Comparison of ENCODE assay signal across 9 cellular contexts in the genomic region with DNA sequence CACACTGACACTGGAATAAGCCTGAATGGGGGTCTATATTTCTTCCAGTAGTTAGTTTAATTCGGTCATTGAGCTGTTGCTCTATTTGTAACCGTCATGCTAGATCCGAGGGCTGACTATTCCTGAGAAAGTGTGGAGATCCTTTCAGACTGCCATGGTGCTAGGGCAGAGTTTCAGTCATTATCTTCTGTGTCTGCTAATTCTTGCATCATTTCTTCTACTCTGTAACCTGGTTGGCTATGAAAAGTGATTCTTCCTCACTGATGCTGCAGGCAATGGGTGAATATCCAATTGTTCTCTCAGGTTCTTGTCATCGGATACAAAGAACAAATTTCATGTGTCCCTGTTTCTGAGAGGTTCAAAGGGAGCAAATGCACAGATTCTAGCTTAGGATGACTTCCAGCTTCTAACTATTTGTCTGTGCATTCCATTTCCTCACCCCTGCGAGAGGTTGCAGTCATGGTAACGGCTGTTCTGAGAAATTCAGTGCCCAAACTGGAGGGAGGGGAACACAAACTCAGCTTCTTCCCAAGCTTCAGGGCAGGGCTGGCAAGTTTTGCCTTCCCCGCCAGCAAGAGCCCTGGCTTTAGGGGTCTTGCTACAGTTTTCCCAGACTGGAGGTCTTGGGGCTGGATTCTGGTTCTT. TPM values are rescaled to one million over a fixed set of nuclear protein-coding genes. Genes with fewer than 3 reads are reported as not detected.
DNase-seq lines count a peak whose midpoint lies in the region; ATAC-seq, FAIRE-seq and TF ChIP-seq lines count a peak whose summit lies in the region.
"Had no signal": no experiment of that assay in that cellular context is flagged by ENCODE, and none has a peak within 500 bp of the region (broad histone marks: within the 10 kb centered on the region; RNA-seq: fewer than 3 reads in every experiment).

No MANE protein-coding gene starts in this region.

- TF ChIP-seq RAD21 in K562 (CRISPR knock-in tag; conservative IDR thresholded peaks at IDR 0.05 in 1 of 2, IDR thresholded peaks at IDR 0.05 in 1 of 2) = no peak

- H3K4me1 Mint-ChIP-seq in activated naive CD4-positive, alpha-beta T cell treated with anti-CD3 and anti-CD28 coated beads, Interleukin-2, amount 50 U/mL, for 24 hours = peaks cover 44% of the 10 kb centered on the region

- BruUV-seq in K562 (replicated peaks; lab: Mats Ljungman, UMichigan) = no TSS peak

- no peaks in the 10 kb centered on the region for H3K36me3 ChIP-seq in K562 (ENCODE audit: control insufficient read depth, insufficient read depth, low read length)
- H3K36me3 ChIP-seq in left lung = peaks cover 0 to 20% of the 10 kb centered on the region in 2 donors
- peaks cover 0 to 37% (median 9%) of the 10 kb centered on the region in 4 donors for H3K36me3 ChIP-seq in upper lobe of left lung
- H3K36me3 ChIP-seq: BE2C had no signal

- H3K79me2 ChIP-seq in K562 (ENCODE audit: control insufficient read depth, insufficient read depth, low read length) = no peaks in the 10 kb centered on the region

- no peaks in the 10 kb centered on the region for H3K9me3 Mint-ChIP-seq in activated naive CD4-positive, alpha-beta T cell treated with anti-CD3 and anti-CD28 coated beads, Interleukin-2, amount 50 U/mL, for 24 hours

- peaks cover 2% of the 10 kb centered on the region for H3K36me3 Mint-ChIP-seq in activated naive CD4-positive, alpha-beta T cell treated with anti-CD3 and anti-CD28 coated beads, Interleukin-2, amount 50 U/mL, for 24 hours

- no peak for FAIRE-seq in K562 (lab: Jason Lieb, UNC)

- TF ChIP-seq POLR2A in K562 (conservative IDR thresholded peaks at IDR 0.05) (no peak), upper lobe of left lung (IDR thresholded peaks at IDR 0.05) (no peak)

- CTCF ChIA-PET in K562 (lab: Yijun Ruan, JAX; ENCODE audit: low intra/inter-chr PET ratio) = no interaction called here

- no peaks in the 10 kb centered on the region for H3K27me3 Mint-ChIP-seq in activated naive CD4-positive, alpha-beta T cell treated with anti-CD3 and anti-CD28 coated beads, Interleukin-2, amount 50 U/mL, for 24 hours

- no peak overlapping the region for H3K9ac ChIP-seq in K562 (ENCODE audit: insufficient read depth in 1 of 2, low read depth in 2 of 2, low read length in 2 of 2)

- no peaks in the 10 kb centered on the region for H4K20me1 ChIP-seq in K562 (replicated peaks; ENCODE audit: control insufficient read depth, insufficient read depth, low read length)

- H3K27ac ChIP-seq in K562 (ENCODE audit: extremely low read depth, low read depth, low read length) = no peak overlapping the region
- H3K27ac ChIP-seq in left lung = peak overlapping the region; percentile 56 to 69
- peak overlapping the region; percentile 27 to 77 (median 61) for H3K27ac ChIP-seq in upper lobe of left lung

- intact Hi-C loops in K562 (cut with micrococcal nuclease) (no loop called here), left lung (cut with DNase I) (no loop called here)

- in situ Hi-C loops in K562 (cut with MboI) = no loop called here

- POLR2A ChIA-PET in K562 (lab: Yijun Ruan, JAX) = no interaction called here

- TF ChIP-seq CTCF in K562 (IDR thresholded peaks at IDR 0.05 in 2 of 3, conservative IDR thresholded peaks at IDR 0.05 in 1 of 3; ENCODE audit: insufficient read depth in 2 of 3, low read depth in 1 of 3, low read length in 3 of 3) (no peak), left lung (IDR thresholded peaks at IDR 0.05) (no peak), upper lobe of left lung (IDR thresholded peaks at IDR 0.05) (no peak)

- H3K4me3 ChIP-seq in K562 (no peak overlapping the region), left lung (no peak overlapping the region), upper lobe of left lung (peak overlapping the region in 1 of 4 donors; percentile 21)

- H3K27me3 ChIP-seq in K562 (ENCODE audit: control insufficient read depth in 2 of 2, insufficient read depth in 2 of 2, low read length in 2 of 2) (no peaks in the 10 kb centered on the region), left lung (no peaks in the 10 kb centered on the region), upper lobe of left lung (no peaks in the 10 kb centered on the region)
- H3K27me3 ChIP-seq: BE2C had no signal

- 0% methylated on average over 7 of the region's 7 CpGs for WGBS in K562 (ENCODE audit: insufficient coverage, low coverage, missing lambda C conversion rate)
- WGBS in upper lobe of left lung, 2 donors = 55 to 57% methylated on average over 7 of the region's 7 CpGs

- H3K9me3 ChIP-seq in K562 (replicated peaks; ENCODE audit: control insufficient read depth, insufficient read depth, low read depth, low read length) (no peaks in the 10 kb centered on the region), left lung (no peaks in the 10 kb centered on the region), upper lobe of left lung (no peaks in the 10 kb centered on the region)
- H3K9me3 ChIP-seq: BE2C had no signal

- no peak for TF ChIP-seq EP300 in K562 (IDR thresholded peaks at IDR 0.05; ENCODE audit: low read length)
- TF ChIP-seq EP300 in upper lobe of left lung (IDR thresholded peaks at IDR 0.05) = no peak

- ATAC-seq in K562 = no peak
- peak; percentile 24 for ATAC-seq in left lung
- ATAC-seq in upper lobe of left lung (ENCODE audit: low FRiP score in 2 of 2) = no peak

- no peak for DNase-seq in activated naive CD4-positive, alpha-beta T cell (lab: John Stamatoyannopoulos, UW)
- DNase-seq in K562 (ENCODE audit: extremely low read depth in 1 of 4, low spot score in 3 of 4) = no peak
- DNase-seq in left lung = no peak
- no peak for DNase-seq in upper lobe of left lung
- DNase-seq in SK-N-DZ (ENCODE audit: low spot score) = no peak
- no peak for DNase-seq in COR-L47 (lab: John Stamatoyannopoulos, UW)
- no peak for DNase-seq in cerebellar cortex (ENCODE audit: low spot score)
- DNase-seq: BE2C had no signal

- no peaks in the 10 kb centered on the region for H3K9me1 ChIP-seq in K562 (ENCODE audit: control insufficient read depth, insufficient read depth, low read length)

- H3K4me2 ChIP-seq in K562 (ENCODE audit: insufficient read depth, low read length) = no peak overlapping the region

- no peak overlapping the region for H2AFZ ChIP-seq in K562 (ENCODE audit: low read depth, low read length)

- peak overlapping the region; percentile 38 for H3K4me3 Mint-ChIP-seq in activated naive CD4-positive, alpha-beta T cell treated with anti-CD3 and anti-CD28 coated beads, Interleukin-2, amount 50 U/mL, for 24 hours

- H3K27ac Mint-ChIP-seq in activated naive CD4-positive, alpha-beta T cell treated with anti-CD3 and anti-CD28 coated beads, Interleukin-2, amount 50 U/mL, for 24 hours = peak overlapping the region; percentile 67

- no peaks in the 10 kb centered on the region for H3K4me1 ChIP-seq in K562 (replicated peaks in 1 of 2; ENCODE audit: control insufficient read depth in 2 of 2, insufficient read depth in 2 of 2, low read length in 2 of 2)
- H3K4me1 ChIP-seq in left lung = peaks cover 18 to 52% of the 10 kb centered on the region in 2 donors
- peaks cover 16 to 48% (median 40%) of the 10 kb centered on the region in 4 donors for H3K4me1 ChIP-seq in upper lobe of left lung
- H3K4me1 ChIP-seq: BE2C had no signal

RNA-seq across cellular contexts. Expression of gene FAS, which starts 11.0 kb away (rescaled TPM):
- total RNA-seq in K562 (2011; cell fraction: chromatin; rRNA removed; ENCODE audit: low replicate concordance) = 0.76 TPM in 1 of 2 replicates, not detected in the other
- not detected in 2 replicates for total RNA-seq in K562 (2011; cell fraction: nucleolus; rRNA removed)
- total RNA-seq in K562 (2011; cell fraction: nucleoplasm; rRNA removed) = 1.2 TPM in 1 of 2 replicates, not detected in the other
- 0.20 and 0.41 TPM in 2 replicates for total RNA-seq in K562 (2014; rRNA removed)
- total RNA-seq in K562 (2014; rRNA removed; fragmentation: Illumina TruSeq; extraction: Trizol) = 0.62 and 0.64 TPM in 2 replicates
- 0.11 and 0.29 TPM in 2 replicates for total RNA-seq in K562 (2015; rRNA removed; fragmentation: Illumina TruSeq; extraction: Trizol)
- total RNA-seq in K562 (2021) = 0.36 and 0.55 TPM in 2 replicates
- polyA plus RNA-seq in K562 (2011; rRNA removed) = 0.08 and 0.11 TPM in 2 replicates
- 0.04 TPM in 1 of 2 replicates, not detected in the other for polyA plus RNA-seq in K562 (2011; cell fraction: cytosol; rRNA removed)
- polyA plus RNA-seq in K562 (2011; cell fraction: nucleus; rRNA removed) = not detected in 2 replicates
- 0.42 and 0.91 TPM in 2 replicates for polyA plus RNA-seq in K562 (2012)
- polyA plus RNA-seq in K562 (2014; fragmentation: Illumina TruSeq; extraction: Trizol) = 0.37 and 0.68 TPM in 2 replicates
- under 1 TPM; 0.10 to 0.34 TPM for polyA plus RNA-seq in K562 (2014; fragmentation: Nextera tagmentation; extraction: Ambion mirVana)
- polyA plus RNA-seq in K562 (2014; rRNA removed) = 0.56 TPM in 1 of 2 replicates, not detected in the other
- polyA minus RNA-seq in K562 (2011; rRNA and poly(A)+ RNA removed) = 0.67 TPM in 1 of 2 replicates, not detected in the other
- polyA minus RNA-seq in K562 (2011; cell fraction: cytosol; rRNA and poly(A)+ RNA removed) = not detected in 2 replicates
- not detected in 2 replicates for polyA minus RNA-seq in K562 (2011; cell fraction: nucleus; rRNA and poly(A)+ RNA removed)
- total RNA-seq in left lung = 10 to 100 TPM; 47.1 to 76.4 TPM
- total RNA-seq in upper lobe of left lung = 10 to 100 TPM; 30.1 to 80.3 (median 44.4) TPM
- 0.22 and 1.0 TPM in 2 replicates for polyA plus RNA-seq in SK-N-DZ (2014; cell fraction: cytosol; rRNA removed)
- 0.96 and 2.4 TPM in 2 replicates for polyA plus RNA-seq in SK-N-DZ (2014; cell fraction: nucleus; rRNA removed)

RNA-seq across cellular contexts. Expression of gene ACTA2, which starts 49.0 kb away (rescaled TPM):
- not detected in 2 replicates for total RNA-seq in K562 (2011; cell fraction: chromatin; rRNA removed; ENCODE audit: low replicate concordance)
- total RNA-seq in K562 (2011; cell fraction: nucleolus; rRNA removed) = not detected in 2 replicates
- not detected in 2 replicates for total RNA-seq in K562 (2011; cell fraction: nucleoplasm; rRNA removed)
- 0.29 and 1.0 TPM in 2 replicates for total RNA-seq in K562 (2014; rRNA removed)
- 0.15 TPM in 1 of 2 replicates, not detected in the other for total RNA-seq in K562 (2014; rRNA removed; fragmentation: Illumina TruSeq; extraction: Trizol)
- total RNA-seq in K562 (2015; rRNA removed; fragmentation: Illumina TruSeq; extraction: Trizol) = 0.22 and 0.30 TPM in 2 replicates
- total RNA-seq in K562 (2021) = 0.60 and 1.4 TPM in 2 replicates
- polyA plus RNA-seq in K562 (2011; rRNA removed) = not detected in 2 replicates
- 0.03 TPM in 1 of 2 replicates, not detected in the other for polyA plus RNA-seq in K562 (2011; cell fraction: cytosol; rRNA removed)
- polyA plus RNA-seq in K562 (2011; cell fraction: nucleus; rRNA removed) = not detected in 2 replicates
- polyA plus RNA-seq in K562 (2012) = 0.74 and 1.1 TPM in 2 replicates
- polyA plus RNA-seq in K562 (2014; fragmentation: Illumina TruSeq; extraction: Trizol) = 0.30 and 0.48 TPM in 2 replicates
- polyA plus RNA-seq in K562 (2014; fragmentation: Nextera tagmentation; extraction: Ambion mirVana) = not detected
- 0.46 TPM in 1 of 2 replicates, not detected in the other for polyA plus RNA-seq in K562 (2014; rRNA removed)
- not detected in 2 replicates for polyA minus RNA-seq in K562 (2011; rRNA and poly(A)+ RNA removed)
- polyA minus RNA-seq in K562 (2011; cell fraction: cytosol; rRNA and poly(A)+ RNA removed) = not detected in 2 replicates
- 0.27 TPM in 1 of 2 replicates, not detected in the other for polyA minus RNA-seq in K562 (2011; cell fraction: nucleus; rRNA and poly(A)+ RNA removed)
- total RNA-seq in left lung = 100 to 1,000 TPM; 472 to 558 TPM
- 100 to 1,000 TPM in 5 of 6 donors, 10 to 100 TPM in 1; 94.3 to 328 (median 186) TPM for total RNA-seq in upper lobe of left lung
- polyA plus RNA-seq in SK-N-DZ (2014; cell fraction: cytosol; rRNA removed) = not detected in 2 replicates
- polyA plus RNA-seq in SK-N-DZ (2014; cell fraction: nucleus; rRNA removed) = not detected in 2 replicates

Comparison
In these comparisons a context has a peak if more than half of its experiments do, and no peak if none do; other contexts are left out.
1. RNA of gene FAS, which starts 11.0 kb away (total RNA-seq): 47.1 to 76.4 TPM in left lung and 30.1 to 80.3 TPM in upper lobe of left lung; 0.11 to 1.2 TPM in K562; every median in the first group is over 10 times any median in the second.
2. RNA of gene ACTA2, which starts 49.0 kb away (total RNA-seq): 472 to 558 TPM in left lung and 94.3 to 328 TPM in upper lobe of left lung; 0.15 to 1.4 TPM in K562; every median in the first group is over 10 times any median in the second.